Comparison of ENCODE assay signal across 9 cellular contexts in genomic region chr5:91186101-91186500, GRCh38.
"Had no signal": no experiment of that assay in that cellular context is flagged by ENCODE, and none has a peak within 500 bp of the region (broad histone marks: within the 10 kb centered on the region; RNA-seq: fewer than 3 reads in every experiment).

No MANE protein-coding gene starts in this region.

- H3K9me3 Mint-ChIP-seq: GM23338, H9, HFFc6 had no signal

- ATAC-seq: GM23338, HCT116 had no signal

- H3K9me3 ChIP-seq: HAP-1 had no signal

- H3K4me3 ChIP-seq: GM23248, GM23338, HAP-1 had no signal

- H3K4me3 Mint-ChIP-seq: GM23338, H9, HFFc6 had no signal

- H3K27ac Mint-ChIP-seq: GM23338, H9, HFFc6 had no signal

- DNase-seq: GM23248, GOT3, H7, H9, HCEC 1CT, HFFc6 had no signal

- H3K36me3 ChIP-seq: HAP-1 had no signal

- H3K27ac ChIP-seq: GM23248 had no signal
